ENCODE assay signal across 1 cellular context in genomic region chr3:126746395-126747177, GRCh38.
TF ChIP-seq lines count a peak whose summit lies in the region.

No MANE protein-coding gene starts in this region.

TF ChIP-seq in HepG2, 621 proteins besides CTCF, POLR2A, EP300 and RAD21 (continued from another document):
- TF ChIP-seq SNAPC4 (CRISPR knock-in tag; IDR thresholded peaks at IDR 0.05) (no peak), RFX3 (CRISPR knock-in tag; IDR thresholded peaks at IDR 0.05) (no peak), ARID5B (CRISPR knock-in tag; IDR thresholded peaks at IDR 0.05) (no peak), TGIF2 (CRISPR knock-in tag; IDR thresholded peaks at IDR 0.05) (no peak), RFX1 (IDR thresholded peaks at IDR 0.05) (no peak), HMGXB3 (CRISPR knock-in tag; IDR thresholded peaks at IDR 0.05; ENCODE audit: borderline replicate concordance) (no peak), ZNF431 (CRISPR knock-in tag; IDR thresholded peaks at IDR 0.05; ENCODE audit: borderline replicate concordance, low read depth) (no peak), ZNF260 (CRISPR knock-in tag; IDR thresholded peaks at IDR 0.05; ENCODE audit: borderline replicate concordance, low read depth) (no peak), MLX (CRISPR knock-in tag; IDR thresholded peaks at IDR 0.05) (no peak), ZBTB2 (CRISPR knock-in tag; IDR thresholded peaks at IDR 0.05; ENCODE audit: low read depth) (no peak), TFDP1 (CRISPR knock-in tag; IDR thresholded peaks at IDR 0.05; ENCODE audit: borderline replicate concordance) (no peak), HOXA5 (CRISPR knock-in tag; IDR thresholded peaks at IDR 0.05) (no peak), TBL1XR1 (IDR thresholded peaks at IDR 0.05; ENCODE audit: borderline replicate concordance, low read length, partially characterized antibody) (no peak), KIAA2018 (CRISPR knock-in tag; IDR thresholded peaks at IDR 0.05; ENCODE audit: borderline replicate concordance) (no peak), ZFP41 (CRISPR knock-in tag; IDR thresholded peaks at IDR 0.05; ENCODE audit: borderline replicate concordance) (no peak)
TF ChIP-seq in HepG2: peak in this region for 3.
